In genomic region chr12:131196220-131196619, GRCh38 we compare ENCODE assay signal across 24 cellular contexts.
"Had no signal": no experiment of that assay in that cellular context is flagged by ENCODE, and none has a peak within 500 bp of the region (broad histone marks: within the 10 kb centered on the region; RNA-seq: fewer than 3 reads in every experiment).

No MANE protein-coding gene starts in this region.

- H3K9ac ChIP-seq: neural progenitor cell had no signal

- H3K9me3 ChIP-seq: esophagus squamous epithelium, prostate gland, suprapubic skin, transverse colon, vagina had no signal

- H3K36me3 ChIP-seq: esophagus squamous epithelium, heart right ventricle, neural progenitor cell, prostate gland, suprapubic skin, transverse colon, vagina had no signal

- H3K27me3 ChIP-seq: neural progenitor cell, transverse colon, vagina had no signal

- H3K9me3 Mint-ChIP-seq: natural killer cell treated with Interleukin-12 subunit alpha and Interleukin-12 subunit beta and Interleukin-15 and Interleukin-18, amount 100 ng/mL, for 72 hours; neural progenitor cell; stimulated activated naive B cell treated with anti-CD40 and anti-IgM and Interleukin-4, amounts not matched to agents 10 μg/mL and 1 μg/mL and 100 μg/mL, for 72 hours; stimulated activated naive CD8-positive, alpha-beta T cell treated with anti-CD3 and anti-CD28 coated beads, Interleukin-15, Interleukin-2, amounts not matched to agents 100 ng/mL and 50 ng/mL, for 24 hours had no signal

- H3K27ac ChIP-seq: coronary artery, esophagus squamous epithelium, heart right ventricle, neural progenitor cell, prostate gland, skin epidermis, suprapubic skin, transverse colon, vagina had no signal

- H3K4me3 ChIP-seq: coronary artery, esophagus squamous epithelium, heart right ventricle, lung, neural progenitor cell, prostate gland, skin epidermis, suprapubic skin, transverse colon, vagina had no signal

- H3K36me3 Mint-ChIP-seq: memory B cell; natural killer cell treated with Interleukin-12 subunit alpha and Interleukin-12 subunit beta and Interleukin-15 and Interleukin-18, amount 100 ng/mL, for 72 hours; neural progenitor cell; stimulated activated naive B cell treated with anti-CD40 and anti-IgM and Interleukin-4, amounts not matched to agents 10 μg/mL and 1 μg/mL and 100 μg/mL, for 72 hours had no signal

- H3K27me3 Mint-ChIP-seq: natural killer cell treated with Interleukin-12 subunit alpha and Interleukin-12 subunit beta and Interleukin-15 and Interleukin-18, amount 100 ng/mL, for 72 hours had no signal

- H3K27ac Mint-ChIP-seq: memory B cell; natural killer cell treated with Interleukin-12 subunit alpha and Interleukin-12 subunit beta and Interleukin-15 and Interleukin-18, amount 100 ng/mL, for 72 hours; neural progenitor cell; stimulated activated naive B cell treated with anti-CD40 and anti-IgM and Interleukin-4, amounts not matched to agents 10 μg/mL and 1 μg/mL and 100 μg/mL, for 72 hours; stimulated activated naive CD8-positive, alpha-beta T cell treated with anti-CD3 and anti-CD28 coated beads, Interleukin-15, Interleukin-2, amounts not matched to agents 100 ng/mL and 50 ng/mL, for 24 hours had no signal

- DNase-seq: dermis blood vessel endothelial cell; effector memory CD4-positive, alpha-beta T cell; esophagus squamous epithelium; foreskin melanocyte; glutamatergic neuron; heart right ventricle; hippocampal formation; nucleus accumbens; right cardiac atrium; stimulated activated CD4-positive, alpha-beta T cell treated with anti-CD3 and anti-CD28 coated beads, Interleukin-15, amount 100 ng/mL, for 24 hours; stimulated activated CD4-positive, alpha-beta T cell treated with anti-CD3 and anti-CD28 coated beads, Interleukin-2, amount 100 ng/mL, for 48 hours; stimulated activated naive B cell treated with anti-CD40 and anti-IgM and Interleukin-4, amounts not matched to agents 10 μg/mL and 1 μg/mL and 100 μg/mL, for 72 hours; transverse colon had no signal

- H3K4me3 Mint-ChIP-seq: memory B cell; natural killer cell treated with Interleukin-12 subunit alpha and Interleukin-12 subunit beta and Interleukin-15 and Interleukin-18, amount 100 ng/mL, for 72 hours; neural progenitor cell; stimulated activated naive B cell treated with anti-CD40 and anti-IgM and Interleukin-4, amounts not matched to agents 10 μg/mL and 1 μg/mL and 100 μg/mL, for 72 hours; stimulated activated naive CD8-positive, alpha-beta T cell treated with anti-CD3 and anti-CD28 coated beads, Interleukin-15, Interleukin-2, amounts not matched to agents 100 ng/mL and 50 ng/mL, for 24 hours had no signal

- ATAC-seq: heart right ventricle; left lobe of liver; right cardiac atrium; stimulated activated naive B cell treated with anti-CD40 and anti-IgM and Interleukin-4, amounts not matched to agents 10 μg/mL and 1 μg/mL and 100 μg/mL, for 72 hours had no signal

- H3K4me1 Mint-ChIP-seq: memory B cell; neural progenitor cell; stimulated activated naive B cell treated with anti-CD40 and anti-IgM and Interleukin-4, amounts not matched to agents 10 μg/mL and 1 μg/mL and 100 μg/mL, for 72 hours had no signal

- H3K4me2 ChIP-seq: neural progenitor cell had no signal

- H3K4me1 ChIP-seq: esophagus squamous epithelium, heart right ventricle, neural progenitor cell, prostate gland, suprapubic skin, transverse colon, vagina had no signal

- H2AFZ ChIP-seq: neural progenitor cell had no signal
